ENCODE assay signal across 1 cellular context in genomic region chr2:239293450-239294430, GRCh38.
TF ChIP-seq lines count a peak whose summit lies in the region.

No MANE protein-coding gene starts in this region.

TF ChIP-seq in SK-N-SH, 30 proteins besides CTCF, POLR2A, EP300 and RAD21 (continued from another document):
- TF ChIP-seq PBX3 (IDR thresholded peaks at IDR 0.05) (no peak), JUND (IDR thresholded peaks at IDR 0.05) (no peak), CHD2 (IDR thresholded peaks at IDR 0.05; ENCODE audit: low read length, partially characterized antibody) (no peak), TEAD4 (IDR thresholded peaks at IDR 0.05; ENCODE audit: borderline replicate concordance, insufficient read depth) (no peak)
